In genomic region chr19:2168619-2169424, GRCh38 we compare ENCODE assay signal across 1 cellular context.
A peak's percentile ranks its signal among the peaks of the same experiment; 100 is the strongest.
TF ChIP-seq lines count a peak whose summit lies in the region.

No MANE protein-coding gene starts in this region.

TF ChIP-seq in HepG2, 621 proteins besides CTCF, POLR2A, EP300 and RAD21 (continued from another document and continues in another):
- TF ChIP-seq MAFF (IDR thresholded peaks at IDR 0.05; ENCODE audit: low read depth, low read length) = no peak
- peak; percentile 34; the same call in 1 of the 2 replicates for TF ChIP-seq ZNF362 (CRISPR knock-in tag; IDR thresholded peaks at IDR 0.05; ENCODE audit: borderline replicate concordance)
- no peak for TF ChIP-seq KLF15 (CRISPR knock-in tag; IDR thresholded peaks at IDR 0.05; ENCODE audit: borderline replicate concordance)
- TF ChIP-seq ZSCAN22 (CRISPR knock-in tag; IDR thresholded peaks at IDR 0.05) = 0 out of 2 replicates have a peak, but pooled peaks have one; percentile 17
- no peak for TF ChIP-seq WIZ (CRISPR knock-in tag; IDR thresholded peaks at IDR 0.05)
- no peak for TF ChIP-seq ZNF44 (CRISPR knock-in tag; IDR thresholded peaks at IDR 0.05)
- no peak for TF ChIP-seq ATF7 (IDR thresholded peaks at IDR 0.05)
- TF ChIP-seq ATF7 (CRISPR knock-in tag; IDR thresholded peaks at IDR 0.05) = peak; percentile 72
- TF ChIP-seq ERF (CRISPR knock-in tag; IDR thresholded peaks at IDR 0.05) = peak; percentile 75; the same call in 1 of the 2 replicates
- peak; percentile 76 for TF ChIP-seq MLX (CRISPR knock-in tag; IDR thresholded peaks at IDR 0.05)
- TF ChIP-seq PHB2 (IDR thresholded peaks at IDR 0.05; ENCODE audit: partially characterized antibody) = no peak
- peak; percentile 86; the same call in 1 of the 2 replicates for TF ChIP-seq ZFP37 (CRISPR knock-in tag; IDR thresholded peaks at IDR 0.05; ENCODE audit: borderline replicate concordance)
- TF ChIP-seq BRCA1 (CRISPR knock-in tag; IDR thresholded peaks at IDR 0.05) = peak; percentile 53; the same call in 1 of the 2 replicates
- peak; percentile 75 for TF ChIP-seq ARNTL (CRISPR knock-in tag; IDR thresholded peaks at IDR 0.05)
- no peak for TF ChIP-seq MXD1 (CRISPR knock-in tag; IDR thresholded peaks at IDR 0.05)
- peak; percentile 58; the same call in 1 of the 2 replicates for TF ChIP-seq KDM5B (CRISPR knock-in tag; IDR thresholded peaks at IDR 0.05; ENCODE audit: borderline replicate concordance)
- TF ChIP-seq ATF6 (CRISPR knock-in tag; conservative IDR thresholded peaks at IDR 0.05) = no peak
- peak; percentile 52 for TF ChIP-seq TOPORS (CRISPR knock-in tag; IDR thresholded peaks at IDR 0.05)
- no peak for TF ChIP-seq NBN (conservative IDR thresholded peaks at IDR 0.05)
- TF ChIP-seq ZNF775 (CRISPR knock-in tag; IDR thresholded peaks at IDR 0.05; ENCODE audit: borderline replicate concordance) = no peak
- TF ChIP-seq DMAP1 (CRISPR knock-in tag; IDR thresholded peaks at IDR 0.05) = peak; percentile 67; the same call in 1 of the 2 replicates
- peak; percentile 57; the same call in 1 of the 2 replicates for TF ChIP-seq SIN3A (IDR thresholded peaks at IDR 0.05; ENCODE audit: borderline replicate concordance, low read depth, low read length)
- TF ChIP-seq HNRNPK (IDR thresholded peaks at IDR 0.05; ENCODE audit: low read depth, low read length, poor library complexity, severe bottlenecking) = no peak
- TF ChIP-seq THAP7 (CRISPR knock-in tag; IDR thresholded peaks at IDR 0.05) = no peak
- TF ChIP-seq PHF20 (CRISPR knock-in tag; IDR thresholded peaks at IDR 0.05) = peak; percentile 35; the same call in 1 of the 2 replicates
- peak; percentile 59; the same call in 1 of the 2 replicates for TF ChIP-seq RBFOX2 (IDR thresholded peaks at IDR 0.05; ENCODE audit: low read depth, low read length)
- TF ChIP-seq ZNF275 (CRISPR knock-in tag; IDR thresholded peaks at IDR 0.05; ENCODE audit: borderline replicate concordance) = 0 out of 2 replicates have a peak, but pooled peaks have one; percentile 59
- TF ChIP-seq CERS6 (CRISPR knock-in tag; IDR thresholded peaks at IDR 0.05) = no peak
- no peak for TF ChIP-seq ZBTB42 (CRISPR knock-in tag; IDR thresholded peaks at IDR 0.05)
- TF ChIP-seq CREB3 (CRISPR knock-in tag; IDR thresholded peaks at IDR 0.05) = no peak
- peak; percentile 93 for TF ChIP-seq RFXAP (CRISPR knock-in tag; IDR thresholded peaks at IDR 0.05; ENCODE audit: borderline replicate concordance)
- TF ChIP-seq TRIM22 (IDR thresholded peaks at IDR 0.05) = no peak
- TF ChIP-seq KLF12 (CRISPR knock-in tag; IDR thresholded peaks at IDR 0.05; ENCODE audit: borderline replicate concordance) = peak; percentile 40; the same call in 1 of the 2 replicates
- 0 out of 2 replicates have a peak, but pooled peaks have one; percentile 40 for TF ChIP-seq ZNF513 (CRISPR knock-in tag; conservative IDR thresholded peaks at IDR 0.05)
- TF ChIP-seq ZNF407 (CRISPR knock-in tag; IDR thresholded peaks at IDR 0.05; ENCODE audit: not compliant biosample characterization) = peak; percentile 69
- no peak for TF ChIP-seq MZF1 (CRISPR knock-in tag; IDR thresholded peaks at IDR 0.05; ENCODE audit: borderline replicate concordance)
- TF ChIP-seq KDM5A (IDR thresholded peaks at IDR 0.05; ENCODE audit: borderline replicate concordance, low read length) = no peak
- peak; percentile 56; the same call in 1 of the 2 replicates for TF ChIP-seq ZBTB26 (CRISPR knock-in tag; IDR thresholded peaks at IDR 0.05; ENCODE audit: borderline replicate concordance)
